ENCODE assay signal across 18 cellular contexts in genomic region chr1:185570962-185571361, GRCh38.
DNase-seq lines count a peak whose midpoint lies in the region; ATAC-seq and TF ChIP-seq lines count a peak whose summit lies in the region.
"Had no signal": no experiment of that assay in that cellular context is flagged by ENCODE, and none has a peak within 500 bp of the region (broad histone marks: within the 10 kb centered on the region; RNA-seq: fewer than 3 reads in every experiment).

No MANE protein-coding gene starts in this region.

- no peak overlapping the region for H3K9ac ChIP-seq in Karpas-422 (ENCODE audit: low read length)
- H3K9ac ChIP-seq: parathyroid adenoma had no signal

- no peak for TF ChIP-seq CTCF in retinal pigment epithelial cell (conservative IDR thresholded peaks at IDR 0.05; ENCODE audit: low read depth, low read length)

- H3K27ac ChIP-seq in Karpas-422 (ENCODE audit: low read length) = no peak overlapping the region
- H3K27ac ChIP-seq: gastroesophageal sphincter, lower lobe of right lung, parathyroid adenoma, SJSA1, upper lobe of left lung had no signal

- H3K27me3 ChIP-seq in Karpas-422 (ENCODE audit: low read length) = no peaks in the 10 kb centered on the region
- H3K27me3 ChIP-seq: gastroesophageal sphincter, SJSA1, upper lobe of left lung had no signal

- DNase-seq in Karpas-422 = no peak
- peak; percentile 26 for DNase-seq in central memory CD4-positive, alpha-beta T cell
- DNase-seq in kidney tubule cell (ENCODE audit: low spot score) = peak; percentile 73
- peak; percentile 75 for DNase-seq in retinal pigment epithelial cell (ENCODE audit: low read depth)
- no peak for DNase-seq in AML-193 (lab: John Stamatoyannopoulos, UW)
- DNase-seq: GOT3; lower lobe of right lung; NCI-H82; PC-3; stimulated activated CD4-positive, alpha-beta T cell treated with anti-CD3 and anti-CD28 coated beads, Interleukin-4, amount 100 ng/mL, for 1 hour; stimulated activated naive CD8-positive, alpha-beta T cell treated with anti-CD3 and anti-CD28 coated beads, Interleukin-15, amount 100 ng/mL, for 72 hours; upper lobe of left lung had no signal

- no peaks in the 10 kb centered on the region for H3K9me3 ChIP-seq in Karpas-422 (ENCODE audit: low read length)
- H3K9me3 ChIP-seq: gastroesophageal sphincter, lower lobe of right lung, SJSA1, upper lobe of left lung had no signal

- no peaks in the 10 kb centered on the region for H4K20me1 ChIP-seq in Karpas-422 (ENCODE audit: insufficient read depth, low read depth, low read length)

- H2AFZ ChIP-seq in Karpas-422 (ENCODE audit: low read length) = 0 out of 2 replicates have a peak overlapping the region, but pooled peaks have one; percentile 31
- H2AFZ ChIP-seq: parathyroid adenoma had no signal

- peaks cover 55% of the 10 kb centered on the region for H3K4me1 ChIP-seq in Karpas-422 (ENCODE audit: low read length)
- H3K4me1 ChIP-seq: parathyroid adenoma had no signal

- H3K4me2 ChIP-seq in Karpas-422 (ENCODE audit: low read depth, low read length, poor library complexity, severe bottlenecking) = no peak overlapping the region

- H3K4me3 ChIP-seq in Karpas-422 (ENCODE audit: low read length) (no peak overlapping the region), retinal pigment epithelial cell (ENCODE audit: low read length) (no peak overlapping the region)
- H3K4me3 ChIP-seq: gastroesophageal sphincter, lower lobe of right lung, SJSA1, skin epidermis, upper lobe of left lung had no signal

- no peaks in the 10 kb centered on the region for H3K79me2 ChIP-seq in Karpas-422 (ENCODE audit: low read length)
- H3K79me2 ChIP-seq: parathyroid adenoma had no signal

- H3K36me3 ChIP-seq in Karpas-422 (ENCODE audit: insufficient read depth, low read length) = no peaks in the 10 kb centered on the region
- H3K36me3 ChIP-seq: gastroesophageal sphincter, lower lobe of right lung, SJSA1, upper lobe of left lung had no signal

- H3K9me2 ChIP-seq in Karpas-422 (replicated peaks; ENCODE audit: insufficient read depth, low read length) = no peaks in the 10 kb centered on the region

- no peak for ATAC-seq in HG03095 (IDR thresholded peaks at IDR 0.05; ENCODE audit: unreplicated experiment)
- no peak for ATAC-seq in HG02852 (IDR thresholded peaks at IDR 0.05; ENCODE audit: unreplicated experiment)
- ATAC-seq: gastroesophageal sphincter; lower lobe of right lung; PC-3; stimulated activated naive CD8-positive, alpha-beta T cell treated with anti-CD3 and anti-CD28 coated beads, Interleukin-15, amount 100 ng/mL, for 72 hours had no signal

Comparison
In these comparisons a context has a peak if more than half of its experiments do, and no peak if none do; other contexts are left out.
1. DNase-seq: peak in central memory CD4-positive, alpha-beta T cell (single experiment), kidney tubule cell (single experiment) and retinal pigment epithelial cell (single experiment); none in Karpas-422 (single experiment) and AML-193 (0 of 2).